In the genomic region with DNA sequence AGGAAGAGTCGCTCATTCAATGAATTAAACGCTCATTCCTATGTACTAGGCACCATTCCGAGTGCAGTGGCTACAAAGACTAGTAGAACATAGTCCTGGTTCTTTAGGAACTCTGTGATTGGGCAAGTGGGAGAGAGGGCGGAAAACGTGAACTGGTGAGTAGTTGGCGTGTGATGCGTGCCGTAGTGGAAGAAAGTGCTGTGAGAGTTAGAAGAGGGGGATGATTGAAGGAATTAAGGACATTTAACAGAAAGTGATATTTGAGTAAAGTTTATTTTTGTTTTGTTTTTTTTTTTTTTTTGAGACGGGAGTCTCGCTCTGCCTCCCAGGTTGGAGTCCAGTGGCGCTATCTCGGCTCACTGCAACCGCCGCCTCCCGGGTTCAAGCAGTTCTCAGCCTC, we compare ENCODE assay signal across 8 cellular contexts. TPM values are rescaled to one million over a fixed set of nuclear protein-coding genes. Genes with fewer than 3 reads are reported as not detected.
DNase-seq lines count a peak whose midpoint lies in the region; ATAC-seq, FAIRE-seq and TF ChIP-seq lines count a peak whose summit lies in the region.

No MANE protein-coding gene starts in this region.

- TF ChIP-seq POLR2A in A549 (IDR thresholded peaks at IDR 0.05; ENCODE audit: low read length) (no peak), transverse colon (IDR thresholded peaks at IDR 0.05) (no peak)

- H3K27me3 ChIP-seq in GM23248 (replicated peaks; ENCODE audit: insufficient read depth) (0 out of 2 replicates have a peak, but pooled peaks cover 9% of the 10 kb centered on the region), mucosa of stomach (ENCODE audit: control insufficient read depth, insufficient read depth, low read length) (no peaks in the 10 kb centered on the region), transverse colon (no peaks in the 10 kb centered on the region)

- no peak for TF ChIP-seq EP300 in A549 (IDR thresholded peaks at IDR 0.05)
- TF ChIP-seq EP300 in transverse colon (IDR thresholded peaks at IDR 0.05; ENCODE audit: low read depth): no peak

- no peak for TF ChIP-seq CTCF in A549 (IDR thresholded peaks at IDR 0.05)
- TF ChIP-seq CTCF in transverse colon (IDR thresholded peaks at IDR 0.05): no peak

- peak overlapping the region; percentile 94 for H3K9ac ChIP-seq in GM23248
- peak overlapping the region; percentile 97 for H3K9ac ChIP-seq in mucosa of stomach (ENCODE audit: low read length)

- CTCF ChIA-PET in A549 (lab: Yijun Ruan, JAX): interaction anchor here (1.0 to 4.0 kb wide), 4 partner anchors 10 to 179 kb away, joined by 3 to 14 read pairs (median 8); a partner anchor contains a TSS

- peak overlapping the region; percentile 96 for H2AFZ ChIP-seq in GM23248

- no peaks in the 10 kb centered on the region for H4K20me1 ChIP-seq in GM23248 (ENCODE audit: insufficient read depth)

- H3K4me1 ChIP-seq in A549 (peaks cover 18% of the 10 kb centered on the region), GM23248 (ENCODE audit: insufficient read depth) (peaks cover 11% of the 10 kb centered on the region; the same call in 1 of the 2 replicates), mucosa of stomach (ENCODE audit: control insufficient read depth, insufficient read depth, low read length) (peaks cover 6% of the 10 kb centered on the region), transverse colon (peaks cover 8 to 26% (median 20%) of the 10 kb centered on the region in 4 donors)

- peaks cover 49% of the 10 kb centered on the region for H3K79me2 ChIP-seq in GM23248 (ENCODE audit: insufficient read depth)

- H3K9me3 ChIP-seq in A549 (no peaks in the 10 kb centered on the region), GM23248 (ENCODE audit: low read depth) (no peaks in the 10 kb centered on the region), mucosa of stomach (ENCODE audit: control insufficient read depth, low read length) (no peaks in the 10 kb centered on the region), transverse colon (no peaks in the 10 kb centered on the region)

- POLR2A ChIA-PET in A549 (lab: Yijun Ruan, JAX): interaction anchor here (0.5 to 2.8 kb wide), 11 partner anchors 8 to 425 kb away, joined by 3 to 31 read pairs (median 4); a partner anchor contains a TSS

- no peaks in the 10 kb centered on the region for H3K9me2 ChIP-seq in GM23248 (ENCODE audit: insufficient read depth)

- H3K4me3 ChIP-seq in A549 (peak overlapping the region; percentile 71), GM23248 (peak overlapping the region; percentile 100), mucosa of stomach (ENCODE audit: low read length) (peak overlapping the region; percentile 90), transverse colon (peak overlapping the region; percentile 56 to 86 (median 68))

- WGBS in A549 (ENCODE audit: missing lambda C conversion rate): 14% methylated on average over 15 of the region's 15 CpGs
- WGBS in GM23248 (ENCODE audit: low coverage in 1 of 2, low lambda C conversion rate in 2 of 2, missing lambda C conversion rate in 2 of 2), 2 experiments: 15 to 17% methylated on average over 13 to 15 of the region's 15 CpGs
- WGBS in transverse colon (ENCODE audit: low coverage in 1 of 2), 2 donors: 13 to 19% methylated on average over 10 to 15 of the region's 15 CpGs

- H3K36me3 ChIP-seq in GM23248 (ENCODE audit: low read depth) (no peaks in the 10 kb centered on the region), mucosa of stomach (ENCODE audit: control insufficient read depth, insufficient read depth, low read length) (no peaks in the 10 kb centered on the region), transverse colon (no peaks in the 10 kb centered on the region)

- H3K27ac ChIP-seq in A549 (peak overlapping the region; percentile 74 to 81), GM23248 (peak overlapping the region; percentile 90), transverse colon (peak overlapping the region; percentile 84 to 90 (median 87))

- intact Hi-C loops in transverse colon (cut with DNase I; ENCODE audit: low total_unique reads): no loop called here

- peak; percentile 54 to 60 for DNase-seq in A549 (ENCODE audit: low read depth in 1 of 2, low spot score in 1 of 2)
- DNase-seq in GM23248: peak; percentile 87
- peak in 3 of 5 experiments; percentile 11 to 56 (median 32) for DNase-seq in T-helper 2 cell
- DNase-seq in dermis blood vessel endothelial cell: peak; percentile 67
- peak; percentile 21 for DNase-seq in transverse colon
- DNase-seq in superior temporal gyrus (ENCODE audit: extremely low spot score): no peak

- TF ChIP-seq RAD21 in A549 (conservative IDR thresholded peaks at IDR 0.05 in 1 of 2, IDR thresholded peaks at IDR 0.05 in 1 of 2): no peak

- peak; percentile 36 for FAIRE-seq in A549 (lab: Jason Lieb, UNC)

- in situ Hi-C loops in GM23248 (cut with MboI) (no loop called here), transverse colon (cut with MboI; ENCODE audit: low pct_ligation_motif_present in 1 of 4, low pct_unique_long_range_greater_than_20kb in 1 of 4, low sequenced_read_pairs in 3 of 4) (no loop called here)

- ATAC-seq in A549 (peak; percentile 78 to 85), HG03442 (IDR thresholded peaks at IDR 0.05; ENCODE audit: unreplicated experiment) (no peak)

- peak overlapping the region; percentile 72 for H3K4me2 ChIP-seq in A549
- peak overlapping the region; percentile 95 for H3K4me2 ChIP-seq in GM23248 (ENCODE audit: unreplicated experiment)

- H3F3A ChIP-seq in GM23248 (ENCODE audit: insufficient read depth): no peaks in the 10 kb centered on the region

TF ChIP-seq in A549, 52 proteins besides CTCF, POLR2A, EP300 and RAD21 (continues in another document):
- no peak for TF ChIP-seq RNF2 (IDR thresholded peaks at IDR 0.05; ENCODE audit: borderline replicate concordance, low read depth)
- 0 out of 2 replicates have a peak, but pooled peaks have one; percentile 48 for TF ChIP-seq HOXA7 (CRISPR knock-in tag; IDR thresholded peaks at IDR 0.05)
- TF ChIP-seq, protein P1, sequence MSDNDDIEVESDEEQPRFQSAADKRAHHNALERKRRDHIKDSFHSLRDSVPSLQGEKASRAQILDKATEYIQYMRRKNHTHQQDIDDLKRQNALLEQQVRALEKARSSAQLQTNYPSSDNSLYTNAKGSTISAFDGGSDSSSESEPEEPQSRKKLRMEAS (IDR thresholded peaks at IDR 0.05): 0 out of 2 replicates have a peak, but pooled peaks have one; percentile 39
- 0 out of 4 replicates have a peak, but pooled peaks of 1 of the 2 experiments have one; percentile 29 for TF ChIP-seq CEBPB (IDR thresholded peaks at IDR 0.05)
- TF ChIP-seq, protein P2, sequence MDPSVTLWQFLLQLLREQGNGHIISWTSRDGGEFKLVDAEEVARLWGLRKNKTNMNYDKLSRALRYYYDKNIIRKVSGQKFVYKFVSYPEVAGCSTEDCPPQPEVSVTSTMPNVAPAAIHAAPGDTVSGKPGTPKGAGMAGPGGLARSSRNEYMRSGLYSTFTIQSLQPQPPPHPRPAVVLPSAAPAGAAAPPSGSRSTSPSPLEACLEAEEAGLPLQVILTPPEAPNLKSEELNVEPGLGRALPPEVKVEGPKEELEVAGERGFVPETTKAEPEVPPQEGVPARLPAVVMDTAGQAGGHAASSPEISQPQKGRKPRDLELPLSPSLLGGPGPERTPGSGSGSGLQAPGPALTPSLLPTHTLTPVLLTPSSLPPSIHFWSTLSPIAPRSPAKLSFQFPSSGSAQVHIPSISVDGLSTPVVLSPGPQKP (IDR thresholded peaks at IDR 0.05; ENCODE audit: low read depth, low read length): no peak
- TF ChIP-seq SMC3 (IDR thresholded peaks at IDR 0.05): no peak
- TF ChIP-seq GATA3 (IDR thresholded peaks at IDR 0.05; ENCODE audit: borderline replicate concordance): no peak

RNA-seq across cellular contexts. Expression of a gene that starts 7.9 kb away (rescaled TPM):
- not detected in 2 replicates for polyA plus RNA-seq in A549 (2011; rRNA removed)
- not detected in 2 replicates for polyA plus RNA-seq in A549 (2012; cell fraction: cytosol; rRNA removed)
- polyA plus RNA-seq in A549 (2012; cell fraction: nucleus; rRNA removed): not detected in 2 replicates
- not detected in 3 replicates for polyA plus RNA-seq in A549 (2017; fragmentation: RNase III; extraction: RNeasy Plus Mini Kit Qiagen cat#74134 plus additional on column Dnase treatment)
- not detected in 2 replicates for polyA minus RNA-seq in A549 (2011; rRNA and poly(A)+ RNA removed)
- total RNA-seq in GM23248 (2014; rRNA removed; shearing (Covaris generic)): not detected in 2 replicates
- polyA plus RNA-seq in GM23248 (2016; fragmentation: Nextera tagmentation; extraction: Ambion mirVana): not detected in 2 replicates
- total RNA-seq in dermis blood vessel endothelial cell: not detected in 2 replicates
- not detected for total RNA-seq in transverse colon

RNA-seq across cellular contexts. Expression of a gene that starts 9.8 kb away (rescaled TPM):
- polyA plus RNA-seq in A549 (2011; rRNA removed): 11.2 and 15.0 TPM in 2 replicates
- polyA plus RNA-seq in A549 (2012; cell fraction: cytosol; rRNA removed): 2.6 and 2.9 TPM in 2 replicates
- 2.6 and 2.7 TPM in 2 replicates for polyA plus RNA-seq in A549 (2012; cell fraction: nucleus; rRNA removed)
- 4.3 to 4.7 TPM (median 4.6 TPM) in 3 replicates for polyA plus RNA-seq in A549 (2017; fragmentation: RNase III; extraction: RNeasy Plus Mini Kit Qiagen cat#74134 plus additional on column Dnase treatment)
- 10.3 and 10.9 TPM in 2 replicates for polyA minus RNA-seq in A549 (2011; rRNA and poly(A)+ RNA removed)
- total RNA-seq in GM23248 (2014; rRNA removed; shearing (Covaris generic)): 7.9 and 10.1 TPM in 2 replicates
- polyA plus RNA-seq in GM23248 (2016; fragmentation: Nextera tagmentation; extraction: Ambion mirVana): 6.3 and 6.7 TPM in 2 replicates
- 3.7 and 3.9 TPM in 2 replicates for total RNA-seq in dermis blood vessel endothelial cell
- total RNA-seq in transverse colon: 1 to 10 TPM in 2 of 4 donors, under 1 TPM in 1, not detected in 1; 0.75 to 5.2 (median 3.0) TPM

RNA-seq across cellular contexts. Expression of a gene that starts 18.6 kb away (rescaled TPM):
- polyA plus RNA-seq in A549 (2011; rRNA removed) (278 and 309 TPM in 2 replicates), A549 (2017; fragmentation: RNase III; extraction: RNeasy Plus Mini Kit Qiagen cat#74134 plus additional on column Dnase treatment) (110 to 139 TPM (median 114 TPM) in 3 replicates), GM23248 (2016; fragmentation: Nextera tagmentation; extraction: Ambion mirVana) (85.9 and 92.6 TPM in 2 replicates)
- 83.4 and 99.0 TPM in 2 replicates for polyA plus RNA-seq in A549 (2012; cell fraction: cytosol; rRNA removed)
- polyA plus RNA-seq in A549 (2012; cell fraction: nucleus; rRNA removed): 76.2 and 97.3 TPM in 2 replicates
- polyA minus RNA-seq in A549 (2011; rRNA and poly(A)+ RNA removed): 339 and 362 TPM in 2 replicates
- total RNA-seq in GM23248 (2014; rRNA removed; shearing (Covaris generic)): 67.3 and 72.4 TPM in 2 replicates
- total RNA-seq in dermis blood vessel endothelial cell (110 and 203 TPM in 2 replicates), transverse colon (100 to 1,000 TPM in 1 of 4 donors, 10 to 100 TPM in 3; 32.2 to 102 (median 60.1) TPM)

RNA-seq across cellular contexts. Expression of a gene that starts 31.1 kb away (rescaled TPM):
- not detected in 2 replicates for polyA plus RNA-seq in A549 (2011; rRNA removed)
- polyA plus RNA-seq in A549 (2012; cell fraction: cytosol; rRNA removed): not detected in 2 replicates
- polyA plus RNA-seq in A549 (2012; cell fraction: nucleus; rRNA removed): not detected in 2 replicates
- not detected in 3 replicates for polyA plus RNA-seq in A549 (2017; fragmentation: RNase III; extraction: RNeasy Plus Mini Kit Qiagen cat#74134 plus additional on column Dnase treatment)
- polyA minus RNA-seq in A549 (2011; rRNA and poly(A)+ RNA removed): 0.10 TPM in 1 of 2 replicates, not detected in the other
- 0.11 TPM in 1 of 2 replicates, not detected in the other for total RNA-seq in GM23248 (2014; rRNA removed; shearing (Covaris generic))
- polyA plus RNA-seq in GM23248 (2016; fragmentation: Nextera tagmentation; extraction: Ambion mirVana): not detected in 2 replicates
- total RNA-seq in dermis blood vessel endothelial cell: under 0.01 and 0.05 TPM in 2 replicates
- 1 to 10 TPM; 1.4 to 6.2 (median 3.1) TPM for total RNA-seq in transverse colon
